In the genomic region with DNA sequence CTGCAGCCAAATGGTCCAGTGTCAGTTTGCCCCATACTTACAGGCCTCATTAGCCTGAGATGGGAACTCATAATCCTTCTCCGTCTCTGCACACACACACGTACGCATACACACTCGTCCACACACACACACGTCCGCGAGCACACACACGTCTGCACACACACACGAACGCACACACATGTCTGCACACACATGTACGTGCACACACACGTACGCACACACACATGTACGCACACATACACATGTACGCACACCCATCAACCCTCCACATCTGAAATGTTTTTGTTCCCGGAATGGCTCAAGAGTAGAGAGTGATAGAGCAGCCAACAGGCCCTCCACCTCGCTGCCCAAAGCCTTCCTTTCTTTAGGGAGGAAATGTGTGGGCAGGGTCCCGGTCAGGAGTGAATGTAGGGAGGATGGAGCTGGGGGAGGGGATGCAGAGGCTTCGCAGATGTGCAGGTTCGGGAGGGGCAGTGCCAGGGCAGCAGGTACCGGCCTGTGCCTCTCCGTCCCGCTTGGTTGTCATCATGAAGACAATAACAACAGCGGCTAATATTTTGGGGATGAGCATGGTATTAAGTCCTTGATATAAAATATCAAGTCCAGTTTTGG, we compare ENCODE assay signal across 25 cellular contexts.
"Had no signal": no experiment of that assay in that cellular context is flagged by ENCODE, and none has a peak within 500 bp of the region (broad histone marks: within the 10 kb centered on the region; RNA-seq: fewer than 3 reads in every experiment).

No MANE protein-coding gene starts in this region.

- H3K4me1 ChIP-seq: colonic mucosa, prostate gland, uterus had no signal

- H3K36me3 ChIP-seq: colonic mucosa, neural progenitor cell, prostate gland, spleen, thoracic aorta, tibial nerve, upper lobe of left lung, uterus had no signal

- H2AFZ ChIP-seq: neural progenitor cell had no signal

- DNase-seq: colonic mucosa; dermis blood vessel endothelial cell; effector memory CD4-positive, alpha-beta T cell; erythroblast; hypothalamus; immature natural killer cell; islet precursor cell; kidney glomerular epithelial cell; left colon; left ventricle myocardium superior; naive thymus-derived CD4-positive, alpha-beta T cell; right cardiac atrium; spleen; stimulated activated CD4-positive, alpha-beta T cell treated with anti-CD3 and anti-CD28 coated beads, Interleukin-4, amount 100 ng/mL, for 4 hours; stimulated activated naive B cell treated with anti-CD40 and anti-IgM and Interleukin-4, amounts not matched to agents 10 μg/mL and 1 μg/mL and 100 μg/mL, for 72 hours; uterus had no signal

- H3K9ac ChIP-seq: neural progenitor cell had no signal

- H3K4me2 ChIP-seq: neural progenitor cell had no signal

- H3K4me3 ChIP-seq: colonic mucosa, lung, neural progenitor cell, prostate gland, skin epidermis, spleen, thoracic aorta, tibial nerve, upper lobe of left lung, uterus had no signal

- FAIRE-seq: endometrium, frontal cortex had no signal

- H3K9me3 ChIP-seq: colonic mucosa, prostate gland, thoracic aorta, upper lobe of left lung, uterus had no signal

- ATAC-seq: left colon; left ventricle myocardium superior; naive thymus-derived CD4-positive, alpha-beta T cell; right cardiac atrium; stimulated activated naive B cell treated with anti-CD40 and anti-IgM and Interleukin-4, amounts not matched to agents 10 μg/mL and 1 μg/mL and 100 μg/mL, for 72 hours had no signal

- H3K27me3 ChIP-seq: colonic mucosa, neural progenitor cell, tibial nerve, upper lobe of left lung, uterus had no signal

- H3K27ac ChIP-seq: colonic mucosa, neural progenitor cell, prostate gland, skin epidermis, spleen, thoracic aorta, tibial nerve, upper lobe of left lung, uterus had no signal
